8 cellular contexts compared by ENCODE assay signal in the genomic region with DNA sequence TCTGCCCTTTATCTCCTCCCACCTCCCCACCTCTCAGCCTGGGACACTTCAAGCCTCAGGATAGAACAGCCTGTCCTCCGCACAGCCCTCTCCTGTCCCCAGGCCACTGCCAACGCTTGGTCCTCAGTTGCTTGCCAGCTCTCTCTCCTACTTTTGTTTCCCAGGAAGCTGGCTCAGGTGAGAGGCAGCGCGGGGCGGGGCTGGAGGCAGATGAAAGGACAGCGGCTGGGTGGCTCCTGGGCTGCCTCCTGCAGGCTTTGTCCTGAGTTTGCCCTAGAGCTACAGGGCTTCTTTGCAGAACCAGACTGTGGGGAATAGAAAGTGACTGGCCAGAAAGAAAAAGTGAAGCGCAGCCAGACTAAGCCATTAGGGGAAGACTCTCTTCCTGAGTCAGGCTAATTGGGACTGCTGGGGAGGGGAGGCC. TPM values are rescaled to one million over a fixed set of nuclear protein-coding genes. Genes with fewer than 3 reads are reported as not detected.
A peak's percentile ranks its signal among the peaks of the same experiment; 100 is the strongest.
DNase-seq lines count a peak whose midpoint lies in the region; ATAC-seq and TF ChIP-seq lines count a peak whose summit lies in the region.

No MANE protein-coding gene starts in this region.

- no peaks in the 10 kb centered on the region for H3K9me3 ChIP-seq in upper lobe of left lung

- H3K27me3 ChIP-seq in layer of hippocampus (ENCODE audit: control insufficient read depth, insufficient read depth, low read length), result no peaks in the 10 kb centered on the region
- no peaks in the 10 kb centered on the region for H3K27me3 ChIP-seq in upper lobe of left lung

- TF ChIP-seq EP300 in upper lobe of left lung (IDR thresholded peaks at IDR 0.05), result peak in 1 of 4 donors; percentile 41

- ATAC-seq in upper lobe of left lung (ENCODE audit: low FRiP score in 2 of 2) (peak; percentile 14 to 66), GM21447 (IDR thresholded peaks at IDR 0.05; ENCODE audit: unreplicated experiment) (no peak), GM18519 (IDR thresholded peaks at IDR 0.05; ENCODE audit: low FRiP score, unreplicated experiment) (no peak)

- WGBS in upper lobe of left lung, 2 donors, result 58 to 82% methylated on average over 7 of the region's 7 CpGs

- TF ChIP-seq CTCF in upper lobe of left lung (IDR thresholded peaks at IDR 0.05), result peak in 3 of 6 experiments; percentile 24 to 35 (median 29)

- no peak overlapping the region for H3K4me3 ChIP-seq in upper lobe of left lung

- H3K4me1 ChIP-seq in upper lobe of left lung, result peaks cover 4 to 14% (median 11%) of the 10 kb centered on the region in 4 donors

- peak; percentile 69 for DNase-seq in NCI-H345 (lab: John Stamatoyannopoulos, UW)
- DNase-seq in NCI-H345 treated with DMSO at 0.1 percent for 48 hours (lab: John Stamatoyannopoulos, UW; ENCODE audit: unreplicated experiment), result no peak
- peak; percentile 83 for DNase-seq in SW480 (ENCODE audit: low spot score)
- peak; percentile 89 to 93 for DNase-seq in upper lobe of left lung
- no peak for DNase-seq in G401 (ENCODE audit: low spot score)

- H3K27ac ChIP-seq in layer of hippocampus (ENCODE audit: low read depth, low read length), result peak overlapping the region; percentile 18
- H3K27ac ChIP-seq in upper lobe of left lung, result peak overlapping the region in 2 of 4 donors; percentile 30 to 49

- TF ChIP-seq POLR2A in upper lobe of left lung (IDR thresholded peaks at IDR 0.05), result no peak

- in situ Hi-C loops in G401 (cut with HindIII; ENCODE audit: low sequenced_read_pairs), result no loop called here

- no peaks in the 10 kb centered on the region for H3K36me3 ChIP-seq in upper lobe of left lung

RNA-seq across cellular contexts. Expression of a gene that starts 48.2 kb away (rescaled TPM):
- 10 to 100 TPM; 28.3 to 65.7 (median 52.9) TPM for total RNA-seq in upper lobe of left lung
- total RNA-seq in G401 (2014; rRNA removed; shearing (Covaris generic)), result 66.1 and 79.4 TPM in 2 replicates

Comparison
In these comparisons a context has a peak if more than half of its experiments do, and no peak if none do; other contexts are left out.
1. DNase-seq: peak in NCI-H345 (single experiment), SW480 (single experiment) and upper lobe of left lung (2 of 2); none in NCI-H345 treated with DMSO at 0.1 percent for 48 hours (single experiment) and G401 (single experiment).
2. ATAC-seq: peak in upper lobe of left lung (2 of 2); none in GM21447 (single experiment) and GM18519 (single experiment).